Comparison of ENCODE assay signal across 26 cellular contexts in the genomic region with DNA sequence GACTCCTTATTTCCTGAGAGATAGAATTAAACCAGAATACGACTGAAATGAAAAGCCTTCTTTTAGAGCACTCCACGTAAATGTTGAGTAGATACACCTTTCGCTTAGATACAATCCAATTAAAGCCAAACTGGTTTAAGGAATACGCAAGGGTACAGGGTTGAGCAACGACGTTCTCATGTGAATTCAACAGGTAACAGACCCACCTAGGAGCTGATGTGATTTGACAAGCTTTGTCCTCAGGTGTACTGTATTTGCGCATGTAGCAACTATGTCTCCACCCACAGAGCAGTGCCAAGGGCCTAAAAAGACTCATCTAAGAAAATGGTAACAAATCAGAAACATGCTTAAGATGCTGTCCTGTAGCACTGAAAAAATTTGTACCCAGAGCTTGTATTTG.
"Had no signal": no experiment of that assay in that cellular context is flagged by ENCODE, and none has a peak within 500 bp of the region (broad histone marks: within the 10 kb centered on the region; RNA-seq: fewer than 3 reads in every experiment).

No MANE protein-coding gene starts in this region.

- H3K9me3 Mint-ChIP-seq: activated T-cell treated with anti-CD3 and anti-CD28 coated beads, Interleukin-2, amount 50 U/mL, for 24 hours had no signal

- H3K4me3 ChIP-seq: body of pancreas, MG63, Peyer's patch, SJSA1 had no signal

- H3K9ac ChIP-seq: KMS-11 had no signal

- H3K27ac Mint-ChIP-seq: activated CD8-positive, alpha-beta memory T cell treated with anti-CD3 and anti-CD28 coated beads, Interleukin-2, amount 10 ng/mL, durations not matched to agents 7 days and 5 days; activated T-cell treated with anti-CD3 and anti-CD28 coated beads, Interleukin-2, amount 50 U/mL, for 24 hours; T-helper 1 cell treated with Interleukin-12 subunit alpha and Interleukin-12 subunit beta and Interleukin-4 antibody, amounts not matched to agents 30 μg/mL and 1 μg/mL, for 36 hours had no signal

- H3K36me3 ChIP-seq: MG63, Peyer's patch, SJSA1 had no signal

- H3K36me3 Mint-ChIP-seq: activated CD8-positive, alpha-beta memory T cell treated with anti-CD3 and anti-CD28 coated beads, Interleukin-2, amount 10 ng/mL, durations not matched to agents 7 days and 5 days had no signal

- H3K9me3 ChIP-seq: body of pancreas, MG63, Peyer's patch, SJSA1 had no signal

- H3K27ac ChIP-seq: body of pancreas, KMS-11, Peyer's patch, RWPE1, SJSA1 had no signal

- H3K4me2 ChIP-seq: KMS-11 had no signal

- H3K4me3 Mint-ChIP-seq: activated CD8-positive, alpha-beta memory T cell treated with anti-CD3 and anti-CD28 coated beads, Interleukin-2, amount 10 ng/mL, durations not matched to agents 7 days and 5 days; activated T-cell treated with anti-CD3 and anti-CD28 coated beads, Interleukin-2, amount 50 U/mL, for 24 hours; T-helper 1 cell treated with Interleukin-12 subunit alpha and Interleukin-12 subunit beta and Interleukin-4 antibody, amounts not matched to agents 30 μg/mL and 1 μg/mL, for 36 hours had no signal

- H3K27me3 ChIP-seq: body of pancreas, MG63, Peyer's patch, SJSA1 had no signal

- DNase-seq: activated CD4-positive, alpha-beta T cell treated with anti-CD3 and anti-CD28 coated beads for 48 hours; activated CD4-positive, alpha-beta T cell treated with anti-CD3 and anti-CD28 coated beads, Interleukin-2, amount 50 U/mL, for 4 hours; activated CD8-positive, alpha-beta memory T cell treated with anti-CD3 and anti-CD28 coated beads, Interleukin-2, amount 10 ng/mL, durations not matched to agents 7 days and 5 days; activated gamma-delta T cell treated with Interleukin-2 at 50 U/mL for 16 hours; activated naive CD4-positive, alpha-beta T cell treated with anti-CD3 and anti-CD28 coated beads, Interleukin-2, amount 50 U/mL, for 16 hours; activated T-cell treated with anti-CD3 and anti-CD28 coated beads, Interleukin-2, amount 50 U/mL, for 24 hours; aorta; body of pancreas; central memory CD4-positive, alpha-beta T cell; MG63; MV-4-11; NCI-H1092 treated with DMSO at 0.1 percent for 48 hours; NCI-H1417 treated with DMSO at 0.1 percent for 48 hours; NCI-H1694; NCI-H2029; NCI-H2107; NCI-H2171 treated with DMSO at 0.1 percent for 48 hours; NCI-H526; NCI-H774; Peyer's patch; SHP77 had no signal

- H3K4me1 ChIP-seq: body of pancreas, Peyer's patch, SJSA1 had no signal

- FAIRE-seq: bronchial epithelial cell had no signal
